14 cellular contexts compared by ENCODE assay signal in the genomic region with DNA sequence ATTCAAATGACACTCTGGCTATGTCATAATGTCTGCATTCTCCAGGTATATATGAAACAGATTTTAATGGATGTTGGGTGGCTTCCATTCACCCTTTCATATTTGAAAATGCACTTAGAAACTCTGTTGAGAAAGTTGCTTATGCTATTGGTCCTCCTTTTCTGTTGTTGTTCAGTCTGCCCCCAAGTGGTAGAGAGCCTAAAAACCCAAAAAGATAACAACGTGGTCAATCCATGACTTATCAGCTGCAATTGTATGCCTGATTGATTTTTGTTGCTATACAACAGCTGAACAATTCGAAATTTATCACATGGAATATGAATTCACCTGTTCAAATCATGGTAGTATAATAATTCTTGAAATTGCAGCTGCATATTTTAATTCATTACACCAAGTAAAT.
DNase-seq lines count a peak whose midpoint lies in the region; ATAC-seq, FAIRE-seq and TF ChIP-seq lines count a peak whose summit lies in the region.
"Had no signal": no experiment of that assay in that cellular context is flagged by ENCODE, and none has a peak within 500 bp of the region (broad histone marks: within the 10 kb centered on the region; RNA-seq: fewer than 3 reads in every experiment).

No MANE protein-coding gene starts in this region.

- H3K27ac ChIP-seq in Karpas-422 (ENCODE audit: low read length) (no peak overlapping the region), GM12878 (ENCODE audit: control insufficient read depth, insufficient read depth) (no peak overlapping the region), heart left ventricle (no peak overlapping the region)
- H3K27ac ChIP-seq: sigmoid colon had no signal

- RAD21 ChIA-PET in GM12878 (lab: Charles Lee; ENCODE audit: unreplicated experiment), result interaction anchor here (0.7 to 1.0 kb wide), 3 partner anchors 22 to 619 kb away, joined by 3 to 4 read pairs (median 3); no protein-coding TSS in a partner anchor

- H3K79me2 ChIP-seq in Karpas-422 (ENCODE audit: low read length), result no peaks in the 10 kb centered on the region
- no peaks in the 10 kb centered on the region for H3K79me2 ChIP-seq in GM12878 (ENCODE audit: control insufficient read depth, insufficient read depth, low read length)

- POLR2A ChIA-PET in BJ (lab: Charles Lee) (no interaction called here), GM12878 (lab: Charles Lee) (no interaction called here)

- H3K36me3 ChIP-seq in BJ (ENCODE audit: control insufficient read depth, insufficient read depth, low read length), result no peaks in the 10 kb centered on the region
- no peaks in the 10 kb centered on the region for H3K36me3 ChIP-seq in Karpas-422 (ENCODE audit: insufficient read depth, low read length)
- no peaks in the 10 kb centered on the region for H3K36me3 ChIP-seq in GM12878 (ENCODE audit: control insufficient read depth in 2 of 2, insufficient read depth in 2 of 2, low read length in 1 of 2)
- H3K36me3 ChIP-seq in heart left ventricle, result no peaks in the 10 kb centered on the region
- H3K36me3 ChIP-seq: sigmoid colon had no signal

- SMC1A ChIA-PET in GM12878 (lab: Charles Lee; ENCODE audit: uncharacterized antibody, unreplicated experiment), result interaction anchor here (0.9 to 1.5 kb wide), 4 partner anchors 21 to 640 kb away, joined by 3 to 5 read pairs (median 4); no protein-coding TSS in a partner anchor

- in situ Hi-C loops in GM12878 (cut with MboI), result no loop called here

- DNase-seq in BJ (ENCODE audit: low read depth) (no peak), Karpas-422 (peak; percentile 78), GM12878 (ENCODE audit: low read depth, low spot score) (no peak), kidney tubule cell (ENCODE audit: low spot score) (peak; percentile 10), heart left ventricle (no peak)
- no peak for DNase-seq in activated naive CD8-positive, alpha-beta T cell treated with anti-CD3 and anti-CD28 coated beads, Interleukin-2, amount 50 U/mL, for 24 hours
- DNase-seq: activated B cell treated with CpG ODN at 0.5 μM for 24 hours; activated naive CD4-positive, alpha-beta T cell; Calu3; sigmoid colon had no signal

- no peak for TF ChIP-seq EP300 in GM12878 (IDR thresholded peaks at IDR 0.05; ENCODE audit: borderline replicate concordance in 1 of 2, control insufficient read depth in 1 of 2, low read depth in 2 of 2, low read length in 2 of 2)

- H4K20me1 ChIP-seq in Karpas-422 (ENCODE audit: insufficient read depth, low read depth, low read length) (no peaks in the 10 kb centered on the region), GM12878 (ENCODE audit: control insufficient read depth, insufficient read depth) (no peaks in the 10 kb centered on the region)

- no peak overlapping the region for H3K9ac ChIP-seq in Karpas-422 (ENCODE audit: low read length)
- no peak overlapping the region for H3K9ac ChIP-seq in GM12878 (ENCODE audit: control insufficient read depth, insufficient read depth, low read length)

- peak; percentile 31; the same call in 1 of the 2 replicates for TF ChIP-seq CTCF in BJ (IDR thresholded peaks at IDR 0.05; ENCODE audit: insufficient read depth, low read depth, low read length)
- peak in 2 of 3 experiments; percentile 7 to 22; a peak in 2 of 6 replicates for TF ChIP-seq CTCF in GM12878 (IDR thresholded peaks at IDR 0.05 in 2 of 3, conservative IDR thresholded peaks at IDR 0.05 in 1 of 3; ENCODE audit: control insufficient read depth in 2 of 3, extremely low read depth in 1 of 3, insufficient read depth in 1 of 3, low read depth in 3 of 3, low read length in 3 of 3)
- peak in 2 of 12 donors; percentile 8 to 14 for TF ChIP-seq CTCF in heart left ventricle (IDR thresholded peaks at IDR 0.05)

- H3K4me3 Mint-ChIP-seq in activated naive CD8-positive, alpha-beta T cell treated with anti-CD3 and anti-CD28 coated beads, Interleukin-2, amount 50 U/mL, for 24 hours, result no peak overlapping the region
- H3K4me3 Mint-ChIP-seq: activated B cell treated with CpG ODN at 0.5 μM for 24 hours had no signal

- peaks cover 7% of the 10 kb centered on the region for H3K9me3 Mint-ChIP-seq in activated naive CD8-positive, alpha-beta T cell treated with anti-CD3 and anti-CD28 coated beads, Interleukin-2, amount 50 U/mL, for 24 hours
- H3K9me3 Mint-ChIP-seq: activated B cell treated with CpG ODN at 0.5 μM for 24 hours had no signal

- H2AFZ ChIP-seq in Karpas-422 (ENCODE audit: low read length) (no peak overlapping the region; the same call in 1 of the 2 replicates), GM12878 (ENCODE audit: control insufficient read depth, low read depth, low read length) (no peak overlapping the region)

- TF ChIP-seq RAD21 in GM12878 (IDR thresholded peaks at IDR 0.05; ENCODE audit: insufficient read depth, low read depth, low read length), result peak; percentile 12; the same call in 1 of the 2 replicates

- H3K9me2 ChIP-seq in Karpas-422 (replicated peaks; ENCODE audit: insufficient read depth, low read length), result no peaks in the 10 kb centered on the region

- no peak overlapping the region for H3K4me3 ChIP-seq in BJ (ENCODE audit: low read depth, low read length)
- no peak overlapping the region for H3K4me3 ChIP-seq in Karpas-422 (ENCODE audit: low read length)
- no peak overlapping the region for H3K4me3 ChIP-seq in GM12878
- H3K4me3 ChIP-seq in heart left ventricle, result no peak overlapping the region
- H3K4me3 ChIP-seq: sigmoid colon had no signal

- CTCF ChIA-PET in BJ (lab: Yijun Ruan, JAX), result interaction anchor here (0.7 to 2.0 kb wide), 5 partner anchors 9 to 53 kb away, joined by 3 to 8 read pairs (median 4); no protein-coding TSS in a partner anchor
- CTCF ChIA-PET in GM12878 (lab: Yijun Ruan, JAX), result interaction anchor here (0.7 to 3.8 kb wide), 7 partner anchors 8 to 73 kb away, joined by 3 to 20 read pairs (median 4); no protein-coding TSS in a partner anchor

- no peaks in the 10 kb centered on the region for H3K27me3 ChIP-seq in BJ (ENCODE audit: control insufficient read depth, insufficient read depth, low read length)
- no peaks in the 10 kb centered on the region for H3K27me3 ChIP-seq in Karpas-422 (ENCODE audit: low read length)
- H3K27me3 ChIP-seq in GM12878 (replicated peaks in 1 of 2; ENCODE audit: control insufficient read depth in 2 of 2, insufficient read depth in 2 of 2, low read length in 1 of 2), result no peaks in the 10 kb centered on the region
- no peaks in the 10 kb centered on the region for H3K27me3 ChIP-seq in heart left ventricle
- H3K27me3 ChIP-seq: sigmoid colon had no signal

- no peak for FAIRE-seq in GM12878 (lab: Jason Lieb, UNC)
- FAIRE-seq: endometrium, H54 had no signal

- intact Hi-C loops in GM12878 (cut with micrococcal nuclease; ENCODE audit: unreplicated experiment) (no loop called here), heart left ventricle (cut with DNase I) (loop anchor here in 1 of 10 donors (10.0 kb wide), 1 partner anchor 285 kb away; no protein-coding TSS in a partner anchor)

- H3K4me2 ChIP-seq in Karpas-422 (ENCODE audit: low read depth, low read length, poor library complexity, severe bottlenecking), result no peak overlapping the region
- H3K4me2 ChIP-seq in GM12878 (ENCODE audit: control insufficient read depth, insufficient read depth), result no peak overlapping the region

- H3K4me1 ChIP-seq in Karpas-422 (ENCODE audit: low read length), result peaks cover 7% of the 10 kb centered on the region; the same call in 1 of the 2 replicates
- no peaks in the 10 kb centered on the region for H3K4me1 ChIP-seq in GM12878 (ENCODE audit: control insufficient read depth, insufficient read depth, low read length)
- no peaks in the 10 kb centered on the region for H3K4me1 ChIP-seq in heart left ventricle
- H3K4me1 ChIP-seq: sigmoid colon had no signal

- no peaks in the 10 kb centered on the region for H3K27me3 Mint-ChIP-seq in activated naive CD8-positive, alpha-beta T cell treated with anti-CD3 and anti-CD28 coated beads, Interleukin-2, amount 50 U/mL, for 24 hours
- H3K27me3 Mint-ChIP-seq: activated B cell treated with CpG ODN at 0.5 μM for 24 hours had no signal

- BruUV-seq in GM12878 (replicated peaks; lab: Mats Ljungman, UMichigan), result no TSS peak

- no peaks in the 10 kb centered on the region for H3K9me3 ChIP-seq in Karpas-422 (ENCODE audit: low read length)
- no peaks in the 10 kb centered on the region for H3K9me3 ChIP-seq in GM12878 (replicated peaks; ENCODE audit: control insufficient read depth, insufficient read depth, low read length)
- H3K9me3 ChIP-seq in heart left ventricle, result no peaks in the 10 kb centered on the region
- H3K9me3 ChIP-seq: sigmoid colon had no signal

- 0% methylated on average over 2 of the region's 2 CpGs for WGBS in GM12878 (ENCODE audit: insufficient coverage, insufficient replicate concordance, low lambda C conversion rate, missing lambda C conversion rate)
- WGBS in heart left ventricle, 4 donors, result 46 to 55% (median 51%) methylated on average over 2 of the region's 2 CpGs

- TF ChIP-seq POLR2A in GM12878 (IDR thresholded peaks at IDR 0.05; ENCODE audit: low read depth, low read length) (no peak), heart left ventricle (IDR thresholded peaks at IDR 0.05) (no peak)

- H3K27ac Mint-ChIP-seq in activated naive CD8-positive, alpha-beta T cell treated with anti-CD3 and anti-CD28 coated beads, Interleukin-2, amount 50 U/mL, for 24 hours, result no peak overlapping the region
- H3K27ac Mint-ChIP-seq: activated B cell treated with CpG ODN at 0.5 μM for 24 hours had no signal

- no peaks in the 10 kb centered on the region for H3K4me1 Mint-ChIP-seq in activated naive CD8-positive, alpha-beta T cell treated with anti-CD3 and anti-CD28 coated beads, Interleukin-2, amount 50 U/mL, for 24 hours
- H3K4me1 Mint-ChIP-seq: activated B cell treated with CpG ODN at 0.5 μM for 24 hours had no signal

- H3K36me3 Mint-ChIP-seq in activated naive CD8-positive, alpha-beta T cell treated with anti-CD3 and anti-CD28 coated beads, Interleukin-2, amount 50 U/mL, for 24 hours (ENCODE audit: low read depth), result no peaks in the 10 kb centered on the region

- peak; percentile 58; the same call in 2 of the 3 replicates for ATAC-seq in GM12878
- no peak for ATAC-seq in GM18907 (IDR thresholded peaks at IDR 0.05; ENCODE audit: unreplicated experiment)
- no peak for ATAC-seq in heart left ventricle
- no peak for ATAC-seq in GM21447 (IDR thresholded peaks at IDR 0.05; ENCODE audit: unreplicated experiment)
- no peak for ATAC-seq in activated naive CD8-positive, alpha-beta T cell treated with anti-CD3 and anti-CD28 coated beads, Interleukin-2, amount 50 U/mL, for 24 hours

TF ChIP-seq in GM12878, 131 proteins besides CTCF, POLR2A, EP300 and RAD21 (continues in another document):
- TF ChIP-seq IKZF1 (conservative IDR thresholded peaks at IDR 0.05) (no peak), MEF2A (IDR thresholded peaks at IDR 0.05; ENCODE audit: insufficient read depth, low read depth, low read length) (no peak), STAT3 (IDR thresholded peaks at IDR 0.05; ENCODE audit: low read depth, low read length) (no peak)

Comparison
In these comparisons a context has a peak if more than half of its experiments do, and no peak if none do; other contexts are left out.
1. DNase-seq: peak in Karpas-422 (single experiment) and kidney tubule cell (single experiment); none in BJ (single experiment), GM12878 (single experiment), heart left ventricle (0 of 5) and activated naive CD8-positive, alpha-beta T cell treated with anti-CD3 and anti-CD28 coated beads, Interleukin-2, amount 50 U/mL, for 24 hours (single experiment).